13 cellular contexts compared by ENCODE assay signal in the genomic region with DNA sequence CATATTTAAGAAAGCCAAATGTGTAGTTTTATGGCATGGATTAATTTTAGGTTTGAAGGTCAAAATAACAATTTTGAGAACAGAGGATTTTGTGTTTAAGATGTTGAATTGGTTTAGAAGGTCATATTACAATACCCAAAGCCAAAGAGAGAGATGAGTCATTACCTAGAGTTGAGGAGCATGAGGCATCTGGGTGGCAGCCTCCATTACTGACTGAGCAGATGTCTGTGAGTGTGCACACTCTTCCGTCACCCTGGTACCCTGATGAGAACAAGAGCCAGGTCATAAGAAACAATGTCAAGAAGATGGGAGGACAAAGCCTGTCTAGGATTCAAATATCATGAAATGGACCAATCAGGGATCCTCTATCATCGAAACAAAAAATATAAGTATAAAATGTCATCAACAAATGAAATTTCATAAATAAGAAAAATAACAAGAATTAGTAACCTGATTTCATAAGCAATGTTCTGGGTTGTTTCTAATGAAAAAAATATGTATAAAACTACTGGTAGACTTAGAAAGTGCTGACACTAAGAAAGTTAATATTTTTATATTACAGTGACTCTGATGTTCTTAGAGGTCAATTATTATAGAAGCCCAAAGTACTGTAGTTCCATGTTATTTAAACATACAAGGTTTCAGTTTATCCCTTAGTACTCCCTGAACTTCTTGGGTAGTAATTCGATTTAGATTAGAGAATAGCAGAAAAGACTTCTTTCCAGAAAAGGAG. TPM values are rescaled to one million over a fixed set of nuclear protein-coding genes. Genes with fewer than 3 reads are reported as not detected.
DNase-seq lines count a peak whose midpoint lies in the region; ATAC-seq and TF ChIP-seq lines count a peak whose summit lies in the region.
"Had no signal": no experiment of that assay in that cellular context is flagged by ENCODE, and none has a peak within 500 bp of the region (broad histone marks: within the 10 kb centered on the region; RNA-seq: fewer than 3 reads in every experiment).

No MANE protein-coding gene starts in this region.

- H3K27me3 ChIP-seq in A673 (replicated peaks; ENCODE audit: insufficient read depth, low read depth, low read length, poor library complexity) (no peaks in the 10 kb centered on the region), RWPE2 (ENCODE audit: insufficient read depth, poor library complexity, severe bottlenecking) (no peaks in the 10 kb centered on the region)

- H3K4me1 Mint-ChIP-seq in naive thymus-derived CD8-positive, alpha-beta T cell, result peaks cover 0 to 2% (median 0%) of the 10 kb centered on the region in 4 donors

- intact Hi-C loops in A673 (cut with micrococcal nuclease; ENCODE audit: unreplicated experiment), result no loop called here

- TF ChIP-seq CTCF in A673 (conservative IDR thresholded peaks at IDR 0.05; ENCODE audit: low read depth, low read length) (no peak), RWPE2 (IDR thresholded peaks at IDR 0.05; ENCODE audit: poor library complexity, severe bottlenecking) (no peak), fibroblast of mammary gland (conservative IDR thresholded peaks at IDR 0.05; ENCODE audit: control insufficient read depth, insufficient read depth, low read depth, low read length) (no peak)

- ATAC-seq in RWPE2 (ENCODE audit: low read depth) (peak; percentile 76), esophagus mucosa (no peak), HG03159 (IDR thresholded peaks at IDR 0.05; ENCODE audit: unreplicated experiment) (no peak)
- ATAC-seq in naive thymus-derived CD8-positive, alpha-beta T cell, result no peak
- ATAC-seq: activated CD8-positive, alpha-beta memory T cell treated with anti-CD3 and anti-CD28 coated beads, Interleukin-2, amount 10 ng/mL, durations not matched to agents 7 days and 5 days; sciatic nerve had no signal

- no peaks in the 10 kb centered on the region for H3K27me3 Mint-ChIP-seq in naive thymus-derived CD8-positive, alpha-beta T cell
- H3K27me3 Mint-ChIP-seq: activated CD8-positive, alpha-beta memory T cell treated with anti-CD3 and anti-CD28 coated beads, Interleukin-2, amount 10 ng/mL, durations not matched to agents 7 days and 5 days had no signal

- H3K9me3 Mint-ChIP-seq in naive thymus-derived CD8-positive, alpha-beta T cell, result no peaks in the 10 kb centered on the region

- POLR2A ChIA-PET in A673 (lab: Charles Lee; ENCODE audit: low non-redundant PET), result no interaction called here
- POLR2A ChIA-PET in naive thymus-derived CD8-positive, alpha-beta T cell (lab: Charles Lee), result interaction anchor here (0.6 kb wide), 1 partner anchor 44 kb away, joined by 4 read pairs; no protein-coding TSS in a partner anchor

- peaks cover 12 to 50% (median 20%) of the 10 kb centered on the region in 3 donors for H3K36me3 Mint-ChIP-seq in naive thymus-derived CD8-positive, alpha-beta T cell

- DNase-seq in A673 (ENCODE audit: low spot score) (peak; percentile 12), Daoy (ENCODE audit: low read depth) (peak; percentile 64), RWPE2 (ENCODE audit: low spot score) (no peak), fibroblast of mammary gland (ENCODE audit: low read depth) (peak; percentile 93)
- no peak for DNase-seq in naive thymus-derived CD8-positive, alpha-beta T cell
- DNase-seq in activated effector memory CD4-positive, alpha-beta T cell treated with anti-CD3 and anti-CD28 coated beads, Interleukin-2, amount 50 U/mL, for 16 hours, result no peak
- DNase-seq: activated CD8-positive, alpha-beta memory T cell treated with anti-CD3 and anti-CD28 coated beads, Interleukin-2, amount 10 ng/mL, durations not matched to agents 7 days and 5 days; hypothalamus; NCI-H69; T-helper 1 cell had no signal

- no TSS peak for BruUV-seq in A673 (replicated peaks; lab: Mats Ljungman, UMichigan)

- H3K27ac ChIP-seq in A673 (ENCODE audit: low read depth, low read length, poor library complexity, severe bottlenecking) (no peak overlapping the region), RWPE2 (ENCODE audit: poor library complexity, severe bottlenecking) (no peak overlapping the region)

- no peaks in the 10 kb centered on the region for H3K36me3 ChIP-seq in A673 (ENCODE audit: insufficient read depth, low read length, poor library complexity, severe bottlenecking)
- H3K36me3 ChIP-seq in RWPE2 (ENCODE audit: low read depth), result no peaks in the 10 kb centered on the region

- CTCF ChIA-PET in A673 (lab: Charles Lee), result no interaction called here

- H3K4me1 ChIP-seq in A673 (ENCODE audit: insufficient read depth, low read length, poor library complexity, severe bottlenecking) (no peaks in the 10 kb centered on the region), RWPE2 (ENCODE audit: insufficient read depth, poor library complexity, severe bottlenecking) (peaks cover 12% of the 10 kb centered on the region)

- H3K27ac Mint-ChIP-seq in naive thymus-derived CD8-positive, alpha-beta T cell, result peak overlapping the region in 2 of 10 donors; percentile 16 to 52
- H3K27ac Mint-ChIP-seq: activated CD8-positive, alpha-beta memory T cell treated with anti-CD3 and anti-CD28 coated beads, Interleukin-2, amount 10 ng/mL, durations not matched to agents 7 days and 5 days had no signal

- H3K4me3 Mint-ChIP-seq in naive thymus-derived CD8-positive, alpha-beta T cell, result no peak overlapping the region
- H3K4me3 Mint-ChIP-seq: activated CD8-positive, alpha-beta memory T cell treated with anti-CD3 and anti-CD28 coated beads, Interleukin-2, amount 10 ng/mL, durations not matched to agents 7 days and 5 days had no signal

- H3K4me3 ChIP-seq in A673 (ENCODE audit: low read depth, low read length, poor library complexity, severe bottlenecking) (no peak overlapping the region), RWPE2 (ENCODE audit: severe bottlenecking) (no peak overlapping the region), fibroblast of mammary gland (ENCODE audit: control insufficient read depth, low read depth, low read length) (no peak overlapping the region)

- H3K9me3 ChIP-seq in A673 (ENCODE audit: low read depth, low read length, poor library complexity, severe bottlenecking), result no peaks in the 10 kb centered on the region
- H3K9me3 ChIP-seq in RWPE2 (ENCODE audit: severe bottlenecking), result no peaks in the 10 kb centered on the region

RNA-seq across cellular contexts. Expression of gene CUBN, which starts 20.0 kb away (rescaled TPM):
- 1.9 and 3.4 TPM in 2 replicates for total RNA-seq in A673 (2021)
- 0.71 and 1.7 TPM in 2 replicates for total RNA-seq in Daoy (2014; rRNA removed; shearing (Covaris generic))
- 10 to 100 TPM in 1 of 2 experiments, 1 to 10 TPM in 1; 9.5 to 12.2 TPM for total RNA-seq in naive thymus-derived CD8-positive, alpha-beta T cell
- polyA plus RNA-seq in naive thymus-derived CD8-positive, alpha-beta T cell, result under 1 TPM; 0.09 to 0.92 (median 0.11) TPM
- total RNA-seq in esophagus mucosa, result 0.12 TPM

Comparison
In these comparisons a context has a peak if more than half of its experiments do, and no peak if none do; other contexts are left out.
1. DNase-seq: peak in A673 (single experiment), Daoy (single experiment) and fibroblast of mammary gland (single experiment); none in RWPE2 (single experiment), naive thymus-derived CD8-positive, alpha-beta T cell (0 of 10) and activated effector memory CD4-positive, alpha-beta T cell treated with anti-CD3 and anti-CD28 coated beads, Interleukin-2, amount 50 U/mL, for 16 hours (single experiment).